ENCODE assay signal across 1 cellular context in genomic region chr4:2745981-2746806, GRCh38.
A peak's percentile ranks its signal among the peaks of the same experiment; 100 is the strongest.
TF ChIP-seq lines count a peak whose summit lies in the region.

No MANE protein-coding gene starts in this region.

TF ChIP-seq in IMR-90, 13 proteins besides CTCF, POLR2A, EP300 and RAD21:
- TF ChIP-seq MAFK (IDR thresholded peaks at IDR 0.05; ENCODE audit: low read depth, low read length) (no peak), CEBPB (IDR thresholded peaks at IDR 0.05; ENCODE audit: low read depth, low read length) (no peak), MXI1 (IDR thresholded peaks at IDR 0.05; ENCODE audit: borderline replicate concordance, low read depth, low read length) (0 out of 2 replicates have a peak, but pooled peaks have one; percentile 14), RFX5 (IDR thresholded peaks at IDR 0.05; ENCODE audit: low read depth, low read length) (no peak), USF2 (IDR thresholded peaks at IDR 0.05; ENCODE audit: low read depth, low read length) (no peak), BHLHE40 (IDR thresholded peaks at IDR 0.05; ENCODE audit: low read depth, low read length) (peak; percentile 25; the same call in 1 of the 2 replicates), ELK1 (IDR thresholded peaks at IDR 0.05; ENCODE audit: borderline replicate concordance, low read depth, low read length) (no peak), RCOR1 (IDR thresholded peaks at IDR 0.05; ENCODE audit: insufficient replicate concordance, low read length) (no peak), MAZ (IDR thresholded peaks at IDR 0.05; ENCODE audit: borderline replicate concordance, low read depth, low read length) (0 out of 2 replicates have a peak, but pooled peaks have one; percentile 31), FOS (IDR thresholded peaks at IDR 0.05; ENCODE audit: low read depth, low read length) (peak; percentile 69), NFE2L2 (IDR thresholded peaks at IDR 0.05; ENCODE audit: low read depth, low read length) (no peak), SMC3 (IDR thresholded peaks at IDR 0.05; ENCODE audit: low read depth, low read length) (no peak)
